Comparison of ENCODE assay signal across 1 cellular context in the genomic region with DNA sequence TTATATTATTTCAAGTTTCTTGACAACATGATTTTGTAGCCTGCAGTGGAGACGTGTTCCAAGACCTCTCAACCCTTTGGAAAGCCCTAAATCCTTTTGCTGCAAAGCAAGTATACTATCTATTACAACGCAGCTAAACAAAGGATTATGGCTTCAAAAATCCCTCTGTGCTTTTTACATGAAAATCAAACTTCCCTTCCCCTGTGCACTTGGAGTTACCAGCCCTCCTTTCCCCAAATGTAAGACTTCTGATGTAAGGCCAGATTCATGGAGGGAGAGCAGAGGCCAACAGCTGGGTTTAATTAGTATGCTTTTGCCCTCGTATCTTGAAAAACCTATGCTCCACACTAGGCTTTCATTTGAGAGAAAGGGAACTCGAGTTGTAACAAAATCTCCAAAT.
TF ChIP-seq lines count a peak whose summit lies in the region.

No MANE protein-coding gene starts in this region.

TF ChIP-seq in GM23338, 12 proteins besides CTCF, POLR2A, EP300 and RAD21 (continued from another document):
- TF ChIP-seq, protein P1, sequence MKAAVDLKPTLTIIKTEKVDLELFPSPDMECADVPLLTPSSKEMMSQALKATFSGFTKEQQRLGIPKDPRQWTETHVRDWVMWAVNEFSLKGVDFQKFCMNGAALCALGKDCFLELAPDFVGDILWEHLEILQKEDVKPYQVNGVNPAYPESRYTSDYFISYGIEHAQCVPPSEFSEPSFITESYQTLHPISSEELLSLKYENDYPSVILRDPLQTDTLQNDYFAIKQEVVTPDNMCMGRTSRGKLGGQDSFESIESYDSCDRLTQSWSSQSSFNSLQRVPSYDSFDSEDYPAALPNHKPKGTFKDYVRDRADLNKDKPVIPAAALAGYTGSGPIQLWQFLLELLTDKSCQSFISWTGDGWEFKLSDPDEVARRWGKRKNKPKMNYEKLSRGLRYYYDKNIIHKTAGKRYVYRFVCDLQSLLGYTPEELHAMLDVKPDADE (IDR thresholded peaks at IDR 0.05): no peak
- no peak for TF ChIP-seq POLR2AphosphoS5 (IDR thresholded peaks at IDR 0.05; ENCODE audit: low read depth)
- TF ChIP-seq ZNF331 (CRISPR knock-in tag; IDR thresholded peaks at IDR 0.05; ENCODE audit: low read depth): no peak
- TF ChIP-seq EZH2 (IDR thresholded peaks at IDR 0.05; ENCODE audit: low read depth, unreplicated experiment): no peak
- TF ChIP-seq NANOG (IDR thresholded peaks at IDR 0.05; ENCODE audit: borderline replicate concordance): no peak
- no peak for TF ChIP-seq EZH2phosphoT487 (IDR thresholded peaks at IDR 0.05; ENCODE audit: unreplicated experiment)
- TF ChIP-seq CREB1 (CRISPR knock-in tag; IDR thresholded peaks at IDR 0.05; ENCODE audit: low read depth): no peak
- TF ChIP-seq, protein P2, sequence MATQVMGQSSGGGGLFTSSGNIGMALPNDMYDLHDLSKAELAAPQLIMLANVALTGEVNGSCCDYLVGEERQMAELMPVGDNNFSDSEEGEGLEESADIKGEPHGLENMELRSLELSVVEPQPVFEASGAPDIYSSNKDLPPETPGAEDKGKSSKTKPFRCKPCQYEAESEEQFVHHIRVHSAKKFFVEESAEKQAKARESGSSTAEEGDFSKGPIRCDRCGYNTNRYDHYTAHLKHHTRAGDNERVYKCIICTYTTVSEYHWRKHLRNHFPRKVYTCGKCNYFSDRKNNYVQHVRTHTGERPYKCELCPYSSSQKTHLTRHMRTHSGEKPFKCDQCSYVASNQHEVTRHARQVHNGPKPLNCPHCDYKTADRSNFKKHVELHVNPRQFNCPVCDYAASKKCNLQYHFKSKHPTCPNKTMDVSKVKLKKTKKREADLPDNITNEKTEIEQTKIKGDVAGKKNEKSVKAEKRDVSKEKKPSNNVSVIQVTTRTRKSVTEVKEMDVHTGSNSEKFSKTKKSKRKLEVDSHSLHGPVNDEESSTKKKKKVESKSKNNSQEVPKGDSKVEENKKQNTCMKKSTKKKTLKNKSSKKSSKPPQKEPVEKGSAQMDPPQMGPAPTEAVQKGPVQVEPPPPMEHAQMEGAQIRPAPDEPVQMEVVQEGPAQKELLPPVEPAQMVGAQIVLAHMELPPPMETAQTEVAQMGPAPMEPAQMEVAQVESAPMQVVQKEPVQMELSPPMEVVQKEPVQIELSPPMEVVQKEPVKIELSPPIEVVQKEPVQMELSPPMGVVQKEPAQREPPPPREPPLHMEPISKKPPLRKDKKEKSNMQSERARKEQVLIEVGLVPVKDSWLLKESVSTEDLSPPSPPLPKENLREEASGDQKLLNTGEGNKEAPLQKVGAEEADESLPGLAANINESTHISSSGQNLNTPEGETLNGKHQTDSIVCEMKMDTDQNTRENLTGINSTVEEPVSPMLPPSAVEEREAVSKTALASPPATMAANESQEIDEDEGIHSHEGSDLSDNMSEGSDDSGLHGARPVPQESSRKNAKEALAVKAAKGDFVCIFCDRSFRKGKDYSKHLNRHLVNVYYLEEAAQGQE (IDR thresholded peaks at IDR 0.05; ENCODE audit: unreplicated experiment): no peak
